1 cellular context compared by ENCODE assay signal in the genomic region with DNA sequence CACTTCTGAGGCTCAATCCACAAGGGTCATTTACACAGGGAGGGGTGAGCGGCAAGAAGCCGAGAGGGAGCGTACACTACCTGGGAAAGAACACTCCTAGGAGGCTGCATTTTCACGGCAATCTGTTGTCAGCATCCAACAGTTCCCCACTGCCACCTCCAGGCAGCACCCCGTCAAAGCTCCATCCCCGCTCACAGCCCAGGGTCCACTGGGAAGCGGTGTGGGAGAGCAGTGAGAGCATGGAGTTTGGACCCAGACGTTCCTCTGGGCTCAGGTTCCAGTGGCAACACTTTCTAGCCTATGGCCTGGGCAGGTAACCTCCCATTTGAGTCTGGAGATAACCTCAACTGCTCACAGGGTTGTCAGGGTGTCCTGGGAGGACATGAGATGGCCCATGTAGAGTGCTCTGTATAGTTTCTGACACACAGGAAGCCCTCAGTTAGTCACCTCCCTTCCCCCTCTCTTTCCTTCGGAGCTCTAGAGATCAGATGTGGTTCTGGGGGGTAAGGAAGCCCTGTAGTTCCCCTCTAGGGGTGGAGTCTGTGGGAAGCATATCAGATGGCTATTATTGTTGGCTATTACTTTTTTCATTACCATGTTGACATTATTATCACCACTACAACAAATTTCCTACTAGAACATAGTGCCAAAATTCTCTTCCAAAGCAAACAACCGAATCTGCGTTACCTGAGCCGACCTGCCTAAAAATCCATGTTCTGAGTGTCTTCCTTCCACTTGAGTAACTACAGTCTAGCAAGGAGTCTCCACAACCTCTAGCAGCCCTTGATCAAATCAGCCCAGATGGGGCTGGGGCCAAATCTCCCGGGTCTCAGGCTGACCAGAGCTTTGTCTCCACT.
TF ChIP-seq lines count a peak whose summit lies in the region.

No MANE protein-coding gene starts in this region.

TF ChIP-seq in HepG2, 621 proteins besides CTCF, POLR2A, EP300 and RAD21 (continued from another document and continues in another):
- TF ChIP-seq USF2 (IDR thresholded peaks at IDR 0.05; ENCODE audit: low read depth, low read length) (no peak), USF2 (CRISPR knock-in tag; IDR thresholded peaks at IDR 0.05; ENCODE audit: borderline replicate concordance) (no peak), SALL1 (CRISPR knock-in tag; IDR thresholded peaks at IDR 0.05) (no peak), ZNF577 (CRISPR knock-in tag; IDR thresholded peaks at IDR 0.05; ENCODE audit: borderline replicate concordance, low read depth) (no peak), RERE (CRISPR knock-in tag; IDR thresholded peaks at IDR 0.05; ENCODE audit: low read depth) (no peak), STAT5B (CRISPR knock-in tag; IDR thresholded peaks at IDR 0.05) (no peak), SRSF1 (optimal IDR thresholded peaks at IDR 0.05; ENCODE audit: low read depth, low read length) (no peak), FOXC1 (CRISPR knock-in tag; IDR thresholded peaks at IDR 0.05; ENCODE audit: borderline replicate concordance) (no peak), KAT8 (CRISPR knock-in tag; IDR thresholded peaks at IDR 0.05) (no peak), ZNF367 (CRISPR knock-in tag; IDR thresholded peaks at IDR 0.05; ENCODE audit: borderline replicate concordance) (no peak), ATAD3A (CRISPR knock-in tag; IDR thresholded peaks at IDR 0.05) (no peak), ZNF780A (CRISPR knock-in tag; IDR thresholded peaks at IDR 0.05) (no peak), ZFP36L2 (CRISPR knock-in tag; IDR thresholded peaks at IDR 0.05) (no peak), ZNF713 (CRISPR knock-in tag; IDR thresholded peaks at IDR 0.05) (no peak), MIER3 (CRISPR knock-in tag; IDR thresholded peaks at IDR 0.05; ENCODE audit: borderline replicate concordance) (no peak), SOX13 (IDR thresholded peaks at IDR 0.05) (no peak), SOX13 (CRISPR knock-in tag; conservative IDR thresholded peaks at IDR 0.05 in 1 of 2, IDR thresholded peaks at IDR 0.05 in 1 of 2) (no peak), CREM (IDR thresholded peaks at IDR 0.05) (no peak), CREM (CRISPR knock-in tag; IDR thresholded peaks at IDR 0.05) (no peak), LRRFIP1 (CRISPR knock-in tag; conservative IDR thresholded peaks at IDR 0.05) (no peak), RORA (CRISPR knock-in tag; IDR thresholded peaks at IDR 0.05) (no peak), NFIB (CRISPR knock-in tag; IDR thresholded peaks at IDR 0.05; ENCODE audit: borderline replicate concordance) (no peak), ZNF350 (CRISPR knock-in tag; IDR thresholded peaks at IDR 0.05; ENCODE audit: borderline replicate concordance, low read depth) (no peak), TCF12 (IDR thresholded peaks at IDR 0.05) (no peak), TCF12 (CRISPR knock-in tag; IDR thresholded peaks at IDR 0.05) (no peak), SMYD3 (CRISPR knock-in tag; IDR thresholded peaks at IDR 0.05) (no peak), SNRNP70 (IDR thresholded peaks at IDR 0.05; ENCODE audit: low read depth, low read length) (no peak)
- TF ChIP-seq, protein P1, sequence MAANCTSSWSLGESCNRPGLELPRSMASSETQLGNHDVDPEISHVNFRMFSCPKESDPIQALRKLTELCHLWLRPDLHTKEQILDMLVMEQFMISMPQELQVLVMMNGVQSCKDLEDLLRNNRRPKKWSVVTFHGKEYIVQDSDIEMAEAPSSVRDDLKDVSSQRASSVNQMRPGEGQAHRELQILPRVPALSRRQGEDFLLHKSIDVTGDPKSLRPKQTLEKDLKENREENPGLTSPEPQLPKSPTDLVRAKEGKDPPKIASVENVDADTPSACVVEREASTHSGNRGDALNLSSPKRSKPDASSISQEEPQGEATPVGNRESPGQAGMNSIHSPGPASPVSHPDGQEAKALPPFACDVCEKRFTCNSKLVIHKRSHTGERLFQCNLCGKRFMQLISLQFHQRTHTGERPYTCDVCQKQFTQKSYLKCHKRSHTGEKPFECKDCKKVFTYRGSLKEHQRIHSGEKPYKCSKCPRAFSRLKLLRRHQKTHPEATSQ (CRISPR knock-in tag; IDR thresholded peaks at IDR 0.05; ENCODE audit: borderline replicate concordance), result no peak
- TF ChIP-seq, protein P2, sequence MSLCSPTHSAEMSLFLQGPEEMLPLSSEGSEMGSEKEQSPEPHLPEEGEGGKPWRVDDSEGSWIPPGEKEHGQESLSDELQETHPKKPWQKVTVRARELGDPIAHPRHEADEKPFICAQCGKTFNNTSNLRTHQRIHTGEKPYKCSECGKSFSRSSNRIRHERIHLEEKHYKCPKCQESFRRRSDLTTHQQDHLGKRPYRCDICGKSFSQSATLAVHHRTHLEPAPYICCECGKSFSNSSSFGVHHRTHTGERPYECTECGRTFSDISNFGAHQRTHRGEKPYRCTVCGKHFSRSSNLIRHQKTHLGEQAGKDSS (CRISPR knock-in tag; IDR thresholded peaks at IDR 0.05; ENCODE audit: borderline replicate concordance, low read depth), result no peak
- TF ChIP-seq, protein P3, sequence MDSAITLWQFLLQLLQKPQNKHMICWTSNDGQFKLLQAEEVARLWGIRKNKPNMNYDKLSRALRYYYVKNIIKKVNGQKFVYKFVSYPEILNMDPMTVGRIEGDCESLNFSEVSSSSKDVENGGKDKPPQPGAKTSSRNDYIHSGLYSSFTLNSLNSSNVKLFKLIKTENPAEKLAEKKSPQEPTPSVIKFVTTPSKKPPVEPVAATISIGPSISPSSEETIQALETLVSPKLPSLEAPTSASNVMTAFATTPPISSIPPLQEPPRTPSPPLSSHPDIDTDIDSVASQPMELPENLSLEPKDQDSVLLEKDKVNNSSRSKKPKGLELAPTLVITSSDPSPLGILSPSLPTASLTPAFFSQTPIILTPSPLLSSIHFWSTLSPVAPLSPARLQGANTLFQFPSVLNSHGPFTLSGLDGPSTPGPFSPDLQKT (CRISPR knock-in tag; IDR thresholded peaks at IDR 0.05; ENCODE audit: borderline replicate concordance), result no peak
- TF ChIP-seq, protein P4, sequence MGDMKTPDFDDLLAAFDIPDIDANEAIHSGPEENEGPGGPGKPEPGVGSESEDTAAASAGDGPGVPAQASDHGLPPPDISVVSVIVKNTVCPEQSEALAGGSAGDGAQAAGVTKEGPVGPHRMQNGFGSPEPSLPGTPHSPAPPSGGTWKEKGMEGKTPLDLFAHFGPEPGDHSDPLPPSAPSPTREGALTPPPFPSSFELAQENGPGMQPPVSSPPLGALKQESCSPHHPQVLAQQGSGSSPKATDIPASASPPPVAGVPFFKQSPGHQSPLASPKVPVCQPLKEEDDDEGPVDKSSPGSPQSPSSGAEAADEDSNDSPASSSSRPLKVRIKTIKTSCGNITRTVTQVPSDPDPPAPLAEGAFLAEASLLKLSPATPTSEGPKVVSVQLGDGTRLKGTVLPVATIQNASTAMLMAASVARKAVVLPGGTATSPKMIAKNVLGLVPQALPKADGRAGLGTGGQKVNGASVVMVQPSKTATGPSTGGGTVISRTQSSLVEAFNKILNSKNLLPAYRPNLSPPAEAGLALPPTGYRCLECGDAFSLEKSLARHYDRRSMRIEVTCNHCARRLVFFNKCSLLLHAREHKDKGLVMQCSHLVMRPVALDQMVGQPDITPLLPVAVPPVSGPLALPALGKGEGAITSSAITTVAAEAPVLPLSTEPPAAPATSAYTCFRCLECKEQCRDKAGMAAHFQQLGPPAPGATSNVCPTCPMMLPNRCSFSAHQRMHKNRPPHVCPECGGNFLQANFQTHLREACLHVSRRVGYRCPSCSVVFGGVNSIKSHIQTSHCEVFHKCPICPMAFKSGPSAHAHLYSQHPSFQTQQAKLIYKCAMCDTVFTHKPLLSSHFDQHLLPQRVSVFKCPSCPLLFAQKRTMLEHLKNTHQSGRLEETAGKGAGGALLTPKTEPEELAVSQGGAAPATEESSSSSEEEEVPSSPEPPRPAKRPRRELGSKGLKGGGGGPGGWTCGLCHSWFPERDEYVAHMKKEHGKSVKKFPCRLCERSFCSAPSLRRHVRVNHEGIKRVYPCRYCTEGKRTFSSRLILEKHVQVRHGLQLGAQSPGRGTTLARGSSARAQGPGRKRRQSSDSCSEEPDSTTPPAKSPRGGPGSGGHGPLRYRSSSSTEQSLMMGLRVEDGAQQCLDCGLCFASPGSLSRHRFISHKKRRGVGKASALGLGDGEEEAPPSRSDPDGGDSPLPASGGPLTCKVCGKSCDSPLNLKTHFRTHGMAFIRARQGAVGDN (CRISPR knock-in tag; IDR thresholded peaks at IDR 0.05), result peak; percentile 34; the same call in 1 of the 2 replicates
- TF ChIP-seq, protein P5, sequence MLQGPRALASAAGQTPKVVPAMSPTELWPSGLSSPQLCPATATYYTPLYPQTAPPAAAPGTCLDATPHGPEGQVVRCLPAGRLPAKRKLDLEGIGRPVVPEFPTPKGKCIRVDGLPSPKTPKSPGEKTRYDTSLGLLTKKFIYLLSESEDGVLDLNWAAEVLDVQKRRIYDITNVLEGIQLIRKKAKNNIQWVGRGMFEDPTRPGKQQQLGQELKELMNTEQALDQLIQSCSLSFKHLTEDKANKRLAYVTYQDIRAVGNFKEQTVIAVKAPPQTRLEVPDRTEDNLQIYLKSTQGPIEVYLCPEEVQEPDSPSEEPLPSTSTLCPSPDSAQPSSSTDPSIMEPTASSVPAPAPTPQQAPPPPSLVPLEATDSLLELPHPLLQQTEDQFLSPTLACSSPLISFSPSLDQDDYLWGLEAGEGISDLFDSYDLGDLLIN (CRISPR knock-in tag; IDR thresholded peaks at IDR 0.05; ENCODE audit: borderline replicate concordance), result no peak
- TF ChIP-seq, protein P6, sequence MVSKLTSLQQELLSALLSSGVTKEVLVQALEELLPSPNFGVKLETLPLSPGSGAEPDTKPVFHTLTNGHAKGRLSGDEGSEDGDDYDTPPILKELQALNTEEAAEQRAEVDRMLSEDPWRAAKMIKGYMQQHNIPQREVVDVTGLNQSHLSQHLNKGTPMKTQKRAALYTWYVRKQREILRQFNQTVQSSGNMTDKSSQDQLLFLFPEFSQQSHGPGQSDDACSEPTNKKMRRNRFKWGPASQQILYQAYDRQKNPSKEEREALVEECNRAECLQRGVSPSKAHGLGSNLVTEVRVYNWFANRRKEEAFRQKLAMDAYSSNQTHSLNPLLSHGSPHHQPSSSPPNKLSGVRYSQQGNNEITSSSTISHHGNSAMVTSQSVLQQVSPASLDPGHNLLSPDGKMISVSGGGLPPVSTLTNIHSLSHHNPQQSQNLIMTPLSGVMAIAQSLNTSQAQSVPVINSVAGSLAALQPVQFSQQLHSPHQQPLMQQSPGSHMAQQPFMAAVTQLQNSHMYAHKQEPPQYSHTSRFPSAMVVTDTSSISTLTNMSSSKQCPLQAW (CRISPR knock-in tag; IDR thresholded peaks at IDR 0.05), result peak; percentile 64; the same call in 1 of the 2 replicates
